ENCODE assay signal across 8 cellular contexts in the genomic region with DNA sequence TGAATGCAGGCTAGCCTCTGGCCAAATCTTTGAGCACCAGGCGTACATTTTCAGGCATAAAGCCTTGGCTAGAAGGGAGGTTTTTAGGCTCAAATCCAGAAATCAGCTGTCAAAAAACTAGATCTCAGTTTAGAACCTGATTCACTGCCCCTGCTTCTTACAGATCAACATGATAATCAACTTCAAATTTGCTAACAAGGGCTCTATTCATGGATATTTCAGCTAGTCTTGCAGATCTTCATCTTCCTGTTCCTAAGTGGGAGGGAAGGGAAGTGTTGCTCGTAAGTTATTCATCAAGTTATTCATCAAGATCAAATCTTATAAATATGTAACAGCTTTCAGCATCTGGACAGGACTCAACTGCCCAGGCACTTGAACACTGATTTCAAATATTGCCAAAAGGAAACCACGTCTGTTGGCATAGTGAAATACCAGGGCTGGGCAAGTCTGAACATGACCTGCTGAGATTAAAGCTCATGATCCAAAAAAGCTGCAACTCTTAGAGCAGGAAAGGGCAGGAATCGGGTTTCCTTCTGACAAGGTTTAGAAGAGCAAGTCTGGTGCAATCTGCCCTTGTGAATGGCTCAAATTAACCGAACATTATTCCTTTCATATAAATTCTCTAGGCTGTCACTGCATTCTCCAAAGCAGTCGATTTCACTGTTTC.
DNase-seq lines count a peak whose midpoint lies in the region; ATAC-seq and TF ChIP-seq lines count a peak whose summit lies in the region.

No MANE protein-coding gene starts in this region.

- H3K4ac ChIP-seq in trophoblast cell (ENCODE audit: low read depth, low read length), result no peak overlapping the region

- peak; percentile 92 for DNase-seq in HFF-Myc (ENCODE audit: extremely low read depth, low read depth)
- peak; percentile 96 for DNase-seq in fibroblast of peridontal ligament (ENCODE audit: extremely low read depth)
- DNase-seq in trophoblast cell, result peak; percentile 1 to 17
- DNase-seq in stimulated activated naive CD4-positive, alpha-beta T cell (lab: John Stamatoyannopoulos, UW), result no peak

- peak overlapping the region; percentile 10 for H3K4me2 ChIP-seq in trophoblast cell (ENCODE audit: low read length)

- peak overlapping the region; percentile 51 for H4K91ac ChIP-seq in trophoblast cell (ENCODE audit: low read depth, low read length)

- no peaks in the 10 kb centered on the region for H3K36me3 ChIP-seq in trophoblast cell (ENCODE audit: control insufficient read depth in 1 of 2, insufficient read depth in 2 of 2, low read length in 2 of 2)

- H3K9ac ChIP-seq in trophoblast cell (ENCODE audit: low read length), result no peak overlapping the region

- H3K27ac ChIP-seq in trophoblast cell (ENCODE audit: low read depth, low read length), result peak overlapping the region; percentile 75

- H3K18ac ChIP-seq in trophoblast cell (ENCODE audit: low read length), result no peak overlapping the region

- peaks cover 3 to 4% of the 10 kb centered on the region in 2 experiments for H3K4me1 ChIP-seq in trophoblast cell (ENCODE audit: control insufficient read depth in 1 of 2, insufficient read depth in 2 of 2, low read length in 2 of 2)

- peak overlapping the region; percentile 90 for H2BK5ac ChIP-seq in trophoblast cell (ENCODE audit: low read depth, low read length, poor library complexity)

- no peak overlapping the region for H3K23ac ChIP-seq in trophoblast cell (ENCODE audit: low read length)

- H3K14ac ChIP-seq in trophoblast cell (ENCODE audit: low read length), result peak overlapping the region; percentile 29

- no peaks in the 10 kb centered on the region for H3K79me2 ChIP-seq in trophoblast cell (ENCODE audit: control insufficient read depth, insufficient read depth, low read length, poor library complexity)

- H2BK120ac ChIP-seq in trophoblast cell (ENCODE audit: insufficient read depth, low read length, poor library complexity), result peak overlapping the region; percentile 58

- ATAC-seq in GM21423 (IDR thresholded peaks at IDR 0.05; ENCODE audit: unreplicated experiment) (no peak), HG02870 (IDR thresholded peaks at IDR 0.05; ENCODE audit: unreplicated experiment) (no peak), HG03135 (IDR thresholded peaks at IDR 0.05; ENCODE audit: unreplicated experiment) (no peak)

- H3K4me3 ChIP-seq in HFF-Myc (replicated peaks; ENCODE audit: low read depth, low read length) (no peak overlapping the region), trophoblast cell (ENCODE audit: low read depth, low read length) (no peak overlapping the region)

- H2AK5ac ChIP-seq in trophoblast cell (ENCODE audit: low read length), result no peak overlapping the region

- H3K27me3 ChIP-seq in trophoblast cell (ENCODE audit: insufficient read depth, low read length), result no peaks in the 10 kb centered on the region

- no peak for TF ChIP-seq CTCF in HFF-Myc (IDR thresholded peaks at IDR 0.05; ENCODE audit: low read depth, low read length, missing control alignments)

- WGBS in trophoblast cell (ENCODE audit: extremely low coverage, insufficient coverage, insufficient read length), result no CpG with 5 or more reads among the region's 6 CpGs

- H2BK12ac ChIP-seq in trophoblast cell (ENCODE audit: low read length), result peak overlapping the region; percentile 54

- H4K8ac ChIP-seq in trophoblast cell (ENCODE audit: low read depth, low read length), result peak overlapping the region; percentile 29

- no peak overlapping the region for H4K12ac ChIP-seq in trophoblast cell (ENCODE audit: low read depth, low read length)

- H2AFZ ChIP-seq in trophoblast cell (ENCODE audit: insufficient read depth, low read length, poor library complexity), result peak overlapping the region; percentile 45

- no peaks in the 10 kb centered on the region for H3K9me3 ChIP-seq in trophoblast cell (ENCODE audit: insufficient read depth, low read depth, low read length)

- peaks cover 10% of the 10 kb centered on the region for H3K79me1 ChIP-seq in trophoblast cell (ENCODE audit: low read length)

TF ChIP-seq in PFSK-1, 5 proteins besides CTCF, POLR2A, EP300 and RAD21:
- TF ChIP-seq, protein P1, sequence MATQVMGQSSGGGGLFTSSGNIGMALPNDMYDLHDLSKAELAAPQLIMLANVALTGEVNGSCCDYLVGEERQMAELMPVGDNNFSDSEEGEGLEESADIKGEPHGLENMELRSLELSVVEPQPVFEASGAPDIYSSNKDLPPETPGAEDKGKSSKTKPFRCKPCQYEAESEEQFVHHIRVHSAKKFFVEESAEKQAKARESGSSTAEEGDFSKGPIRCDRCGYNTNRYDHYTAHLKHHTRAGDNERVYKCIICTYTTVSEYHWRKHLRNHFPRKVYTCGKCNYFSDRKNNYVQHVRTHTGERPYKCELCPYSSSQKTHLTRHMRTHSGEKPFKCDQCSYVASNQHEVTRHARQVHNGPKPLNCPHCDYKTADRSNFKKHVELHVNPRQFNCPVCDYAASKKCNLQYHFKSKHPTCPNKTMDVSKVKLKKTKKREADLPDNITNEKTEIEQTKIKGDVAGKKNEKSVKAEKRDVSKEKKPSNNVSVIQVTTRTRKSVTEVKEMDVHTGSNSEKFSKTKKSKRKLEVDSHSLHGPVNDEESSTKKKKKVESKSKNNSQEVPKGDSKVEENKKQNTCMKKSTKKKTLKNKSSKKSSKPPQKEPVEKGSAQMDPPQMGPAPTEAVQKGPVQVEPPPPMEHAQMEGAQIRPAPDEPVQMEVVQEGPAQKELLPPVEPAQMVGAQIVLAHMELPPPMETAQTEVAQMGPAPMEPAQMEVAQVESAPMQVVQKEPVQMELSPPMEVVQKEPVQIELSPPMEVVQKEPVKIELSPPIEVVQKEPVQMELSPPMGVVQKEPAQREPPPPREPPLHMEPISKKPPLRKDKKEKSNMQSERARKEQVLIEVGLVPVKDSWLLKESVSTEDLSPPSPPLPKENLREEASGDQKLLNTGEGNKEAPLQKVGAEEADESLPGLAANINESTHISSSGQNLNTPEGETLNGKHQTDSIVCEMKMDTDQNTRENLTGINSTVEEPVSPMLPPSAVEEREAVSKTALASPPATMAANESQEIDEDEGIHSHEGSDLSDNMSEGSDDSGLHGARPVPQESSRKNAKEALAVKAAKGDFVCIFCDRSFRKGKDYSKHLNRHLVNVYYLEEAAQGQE (IDR thresholded peaks at IDR 0.05; ENCODE audit: insufficient read depth in 1 of 2, low read depth in 2 of 2, low read length in 2 of 2), result peak; percentile 41 to 86; a peak in 3 of 4 replicates
- TF ChIP-seq TAF1 (IDR thresholded peaks at IDR 0.05; ENCODE audit: borderline replicate concordance, insufficient read depth, low read length) (peak; percentile 35; the same call in 1 of the 2 replicates), FOXP2 (optimal IDR thresholded peaks at IDR 0.05; ENCODE audit: borderline replicate concordance, extremely low read depth, extremely low read length, insufficient read depth) (no peak), POLR2AphosphoS5 (IDR thresholded peaks at IDR 0.05; ENCODE audit: low read depth, low read length) (peak; percentile 56; the same call in 1 of the 2 replicates), SIN3A (IDR thresholded peaks at IDR 0.05; ENCODE audit: borderline replicate concordance, insufficient read depth, low read length) (peak; percentile 18; the same call in 1 of the 2 replicates)

Comparison
In these comparisons a context has a peak if more than half of its experiments do, and no peak if none do; other contexts are left out.
1. DNase-seq: peak in HFF-Myc (single experiment), fibroblast of peridontal ligament (single experiment) and trophoblast cell (2 of 2); none in stimulated activated naive CD4-positive, alpha-beta T cell (0 of 6).